ENCODE assay signal across 1 cellular context in genomic region chr2:72104821-72105588, GRCh38.
TF ChIP-seq lines count a peak whose summit lies in the region.

No MANE protein-coding gene starts in this region.

TF ChIP-seq in GM23338, 12 proteins besides CTCF, POLR2A, EP300 and RAD21 (continued from another document):
- no peak for TF ChIP-seq ZNF462 (CRISPR knock-in tag; IDR thresholded peaks at IDR 0.05)
- TF ChIP-seq ZNF331 (CRISPR knock-in tag; IDR thresholded peaks at IDR 0.05; ENCODE audit: low read depth), result no peak
- no peak for TF ChIP-seq CREB1 (CRISPR knock-in tag; IDR thresholded peaks at IDR 0.05; ENCODE audit: low read depth)
- no peak for TF ChIP-seq REST (IDR thresholded peaks at IDR 0.05; ENCODE audit: unreplicated experiment)
